ENCODE assay signal across 8 cellular contexts in genomic region chr22:43015677-43016042, GRCh38. TPM values are rescaled to one million over a fixed set of nuclear protein-coding genes. Genes with fewer than 3 reads are reported as not detected.
DNase-seq lines count a peak whose midpoint lies in the region; ATAC-seq, FAIRE-seq and TF ChIP-seq lines count a peak whose summit lies in the region.

No MANE protein-coding gene starts in this region.

- no peak for ATAC-seq in HG03045 (IDR thresholded peaks at IDR 0.05; ENCODE audit: unreplicated experiment)

- H3K36me3 Mint-ChIP-seq in nephron (ENCODE audit: low read depth), result no peaks in the 10 kb centered on the region

- H3K9me3 ChIP-seq in duodenal mucosa (ENCODE audit: control insufficient read depth in 1 of 2, low read length in 2 of 2), result no peaks in the 10 kb centered on the region

- H3K27ac Mint-ChIP-seq in nephron, result peak overlapping the region; percentile 61 to 95 (median 92)

- peak overlapping the region; percentile 48 to 63 for H3K9ac ChIP-seq in duodenal mucosa (ENCODE audit: low read depth in 1 of 2, low read length in 2 of 2)

- H3K4me3 ChIP-seq in LNCaP clone FGC (ENCODE audit: low read depth, low read length) (peak overlapping the region; percentile 83), duodenal mucosa (ENCODE audit: low read depth in 1 of 2, low read length in 2 of 2) (peak overlapping the region; percentile 62 to 85)

- no peaks in the 10 kb centered on the region for H3K27me3 ChIP-seq in duodenal mucosa (ENCODE audit: control insufficient read depth in 1 of 2, insufficient read depth in 2 of 2, low read length in 2 of 2)

- FAIRE-seq in frontal cortex (lab: Jason Lieb, UNC), result no peak

- DNase-seq in LNCaP clone FGC (ENCODE audit: low read depth) (no peak), frontal cortex (ENCODE audit: low spot score in 2 of 2) (no peak), AG20443 (ENCODE audit: low spot score) (no peak)
- no peak for DNase-seq in activated CD8-positive, alpha-beta memory T cell treated with anti-CD3 and anti-CD28 coated beads for 24 hours

- H3K27me3 Mint-ChIP-seq in nephron (ENCODE audit: low read depth), result peaks cover 7% of the 10 kb centered on the region

- TF ChIP-seq CTCF in C4-2B (conservative IDR thresholded peaks at IDR 0.05) (no peak), LNCaP clone FGC (IDR thresholded peaks at IDR 0.05; ENCODE audit: control insufficient read depth, extremely low read depth, insufficient read depth) (no peak), nephron (IDR thresholded peaks at IDR 0.05; ENCODE audit: unreplicated experiment in 3 of 3) (no peak)

- peak overlapping the region; percentile 97 to 99 (median 97) for H3K4me3 Mint-ChIP-seq in nephron

- H3K36me3 ChIP-seq in duodenal mucosa (ENCODE audit: control insufficient read depth in 1 of 2, insufficient read depth in 2 of 2, low read length in 2 of 2), result no peaks in the 10 kb centered on the region

- no peaks in the 10 kb centered on the region for H3K9me3 Mint-ChIP-seq in nephron

- peaks cover 27 to 30% of the 10 kb centered on the region in 2 donors for H3K4me1 ChIP-seq in duodenal mucosa (ENCODE audit: control insufficient read depth in 1 of 2, insufficient read depth in 2 of 2, low read length in 2 of 2)

- H3K27ac ChIP-seq in C4-2B (peak overlapping the region; percentile 67), duodenal mucosa (ENCODE audit: low read depth, low read length) (no peak overlapping the region)

- peaks cover 25% of the 10 kb centered on the region for H3K4me1 Mint-ChIP-seq in nephron

RNA-seq across cellular contexts. Expression of gene PACSIN2, which starts 0.7 kb away (rescaled TPM):
- total RNA-seq in frontal cortex, result 24.5 TPM
